23 cellular contexts compared by ENCODE assay signal in genomic region chr5:34731435-34732232, GRCh38.
DNase-seq lines count a peak whose midpoint lies in the region; ATAC-seq, FAIRE-seq and TF ChIP-seq lines count a peak whose summit lies in the region.
"Had no signal": no experiment of that assay in that cellular context is flagged by ENCODE, and none has a peak within 500 bp of the region (broad histone marks: within the 10 kb centered on the region; RNA-seq: fewer than 3 reads in every experiment).

No MANE protein-coding gene starts in this region.

- no peak overlapping the region for H3K4me3 Mint-ChIP-seq in nephron
- H3K4me3 Mint-ChIP-seq: CD8-positive, alpha-beta T cell; T-helper 1 cell treated with Interleukin-12 subunit alpha and Interleukin-12 subunit beta and Interleukin-4 antibody, amounts not matched to agents 30 μg/mL and 1 μg/mL, for 36 hours had no signal

- no peaks in the 10 kb centered on the region for H3K79me2 ChIP-seq in GM12878 (ENCODE audit: control insufficient read depth, insufficient read depth, low read length)

- TF ChIP-seq EP300 in A549 (IDR thresholded peaks at IDR 0.05) (no peak), GM12878 (IDR thresholded peaks at IDR 0.05; ENCODE audit: borderline replicate concordance in 1 of 2, control insufficient read depth in 1 of 2, low read depth in 2 of 2, low read length in 2 of 2) (no peak)

- no peak overlapping the region for H3K4me3 ChIP-seq in A549
- H3K4me3 ChIP-seq in GM12878: no peak overlapping the region
- no peak overlapping the region for H3K4me3 ChIP-seq in kidney (ENCODE audit: low read length in 2 of 2)
- H3K4me3 ChIP-seq: thoracic aorta had no signal

- no peak overlapping the region for H2AFZ ChIP-seq in GM12878 (ENCODE audit: control insufficient read depth, low read depth, low read length)

- in situ Hi-C loops in KBM-7 (cut with MboI; ENCODE audit: low pct_unique_long_range_greater_than_20kb, low sequenced_read_pairs) (no loop called here), GM12878 (cut with MboI) (no loop called here)

- H3K27me3 Mint-ChIP-seq in nephron (ENCODE audit: low read depth): no peaks in the 10 kb centered on the region

- RAD21 ChIA-PET in GM12878 (lab: Charles Lee; ENCODE audit: unreplicated experiment): no interaction called here

- H3K27me3 ChIP-seq in GM12878 (replicated peaks in 1 of 2; ENCODE audit: control insufficient read depth in 2 of 2, insufficient read depth in 2 of 2, low read length in 1 of 2): no peaks in the 10 kb centered on the region
- H3K27me3 ChIP-seq: neutrophil had no signal

- peak overlapping the region; percentile 33 to 79 (median 53) for H3K27ac Mint-ChIP-seq in nephron
- H3K27ac Mint-ChIP-seq: CD8-positive, alpha-beta T cell; T-helper 1 cell treated with Interleukin-12 subunit alpha and Interleukin-12 subunit beta and Interleukin-4 antibody, amounts not matched to agents 30 μg/mL and 1 μg/mL, for 36 hours had no signal

- POLR2A ChIA-PET in A549 (lab: Yijun Ruan, JAX): interaction anchor here (0.7 kb wide), 2 partner anchors 46 to 92 kb away, joined by 3 to 6 read pairs; no protein-coding TSS in a partner anchor
- POLR2A ChIA-PET in GM12878 (lab: Charles Lee): no interaction called here

- WGBS in A549 (ENCODE audit: missing lambda C conversion rate): 48% methylated on average over 6 of the region's 6 CpGs
- WGBS in GM12878 (ENCODE audit: insufficient coverage, insufficient replicate concordance, low lambda C conversion rate, missing lambda C conversion rate): 14% methylated on average over 6 of the region's 6 CpGs

- ATAC-seq in A549 (peak; percentile 24 to 46; a peak in 4 of 6 replicates), GM12878 (no peak), GM21717 (IDR thresholded peaks at IDR 0.05; ENCODE audit: unreplicated experiment) (no peak)
- ATAC-seq: CD8-positive, alpha-beta T cell; stimulated activated naive CD8-positive, alpha-beta T cell treated with anti-CD3 and anti-CD28 coated beads, Interleukin-15, Interleukin-2, amounts not matched to agents 100 U/mL and 50 U/mL, for 24 hours had no signal

- CTCF ChIA-PET in A549 (lab: Yijun Ruan, JAX): interaction anchor here (0.8 kb wide), 1 partner anchor 132 kb away, joined by 3 read pairs; no protein-coding TSS in a partner anchor
- CTCF ChIA-PET in GM12878 (lab: Yijun Ruan, JAX): no interaction called here

- TF ChIP-seq CTCF in A549 (IDR thresholded peaks at IDR 0.05): no peak
- no peak for TF ChIP-seq CTCF in GM12878 (IDR thresholded peaks at IDR 0.05 in 2 of 3, conservative IDR thresholded peaks at IDR 0.05 in 1 of 3; ENCODE audit: control insufficient read depth in 2 of 3, extremely low read depth in 1 of 3, insufficient read depth in 1 of 3, low read depth in 3 of 3, low read length in 3 of 3)
- TF ChIP-seq CTCF in nephron (IDR thresholded peaks at IDR 0.05; ENCODE audit: unreplicated experiment in 3 of 3): no peak
- no peak for TF ChIP-seq CTCF in kidney (IDR thresholded peaks at IDR 0.05; ENCODE audit: borderline replicate concordance, extremely low read depth, insufficient read depth)

- peaks cover 7% of the 10 kb centered on the region; the same call in 2 of the 3 replicates for H3K9me3 ChIP-seq in A549
- no peaks in the 10 kb centered on the region; the same call in 2 of the 3 replicates for H3K9me3 ChIP-seq in GM12878 (replicated peaks; ENCODE audit: control insufficient read depth, insufficient read depth, low read length)
- H3K9me3 ChIP-seq in kidney (ENCODE audit: control insufficient read depth in 1 of 2, low read length in 2 of 2): no peaks in the 10 kb centered on the region
- H3K9me3 ChIP-seq: neutrophil, SK-N-SH, thoracic aorta had no signal

- H3K36me3 ChIP-seq in GM12878 (ENCODE audit: control insufficient read depth in 2 of 2, insufficient read depth in 2 of 2, low read length in 1 of 2) (no peaks in the 10 kb centered on the region), kidney (ENCODE audit: control insufficient read depth in 1 of 2, insufficient read depth in 2 of 2, low read length in 2 of 2) (peaks cover 3 to 4% of the 10 kb centered on the region in 2 donors)
- H3K36me3 ChIP-seq: neutrophil, thoracic aorta had no signal

- intact Hi-C loops in GM12878 (cut with micrococcal nuclease; ENCODE audit: unreplicated experiment) (no loop called here), kidney (cut with DNase I) (no loop called here)

- H3K4me1 ChIP-seq in A549: peaks cover 35% of the 10 kb centered on the region
- H3K4me1 ChIP-seq in GM12878 (ENCODE audit: control insufficient read depth, insufficient read depth, low read length): no peaks in the 10 kb centered on the region
- H3K4me1 ChIP-seq in kidney (ENCODE audit: control insufficient read depth in 1 of 2, insufficient read depth in 1 of 2, low read depth in 1 of 2, low read length in 2 of 2): peaks cover 0 to 2% of the 10 kb centered on the region in 2 donors

- H3K9me3 Mint-ChIP-seq in nephron: peaks cover 13% of the 10 kb centered on the region
- H3K9me3 Mint-ChIP-seq: CD8-positive, alpha-beta T cell had no signal

- no peaks in the 10 kb centered on the region for H4K20me1 ChIP-seq in GM12878 (ENCODE audit: control insufficient read depth, insufficient read depth)

- TF ChIP-seq RAD21 in A549 (conservative IDR thresholded peaks at IDR 0.05 in 1 of 2, IDR thresholded peaks at IDR 0.05 in 1 of 2): no peak
- TF ChIP-seq RAD21 in GM12878 (IDR thresholded peaks at IDR 0.05; ENCODE audit: insufficient read depth, low read depth, low read length): no peak

- no peak overlapping the region for H3K9ac ChIP-seq in GM12878 (ENCODE audit: control insufficient read depth, insufficient read depth, low read length)
- H3K9ac ChIP-seq in kidney (ENCODE audit: low read length in 2 of 2): no peak overlapping the region
- H3K9ac ChIP-seq: SK-N-SH had no signal

- H3K4me1 Mint-ChIP-seq in nephron: peaks cover 19% of the 10 kb centered on the region

- peak overlapping the region; percentile 35 for H3K4me2 ChIP-seq in A549
- H3K4me2 ChIP-seq in GM12878 (ENCODE audit: control insufficient read depth, insufficient read depth): no peak overlapping the region
- H3K4me2 ChIP-seq: SK-N-SH had no signal

- TF ChIP-seq POLR2A in A549 (IDR thresholded peaks at IDR 0.05; ENCODE audit: low read length) (no peak), GM12878 (IDR thresholded peaks at IDR 0.05; ENCODE audit: low read depth, low read length) (no peak)

- SMC1A ChIA-PET in GM12878 (lab: Charles Lee; ENCODE audit: uncharacterized antibody, unreplicated experiment): no interaction called here

- H3K27ac ChIP-seq in A549 (peak overlapping the region in 1 of 2 experiments; percentile 50; a peak in 2 of 6 replicates), GM12878 (ENCODE audit: control insufficient read depth, insufficient read depth) (no peak overlapping the region), kidney (ENCODE audit: low read depth in 2 of 2, low read length in 2 of 2) (no peak overlapping the region)
- H3K27ac ChIP-seq: neutrophil, thoracic aorta had no signal

- H3K36me3 Mint-ChIP-seq in nephron (ENCODE audit: low read depth): peaks cover 35% of the 10 kb centered on the region
- H3K36me3 Mint-ChIP-seq: CD8-positive, alpha-beta T cell had no signal

- FAIRE-seq in A549 (lab: Jason Lieb, UNC) (no peak), GM12878 (lab: Jason Lieb, UNC) (no peak), kidney (lab: Jason Lieb, UNC) (no peak)
- FAIRE-seq: H54 had no signal

- DNase-seq in A549 (ENCODE audit: low read depth in 1 of 2, low spot score in 1 of 2) (no peak), KBM-7 (peak; percentile 7), GM12878 (ENCODE audit: low read depth, low spot score) (no peak), midbrain (lab: John Stamatoyannopoulos, UW) (no peak), kidney (no peak), NCI-H2227 treated with DMSO at 0.1 percent for 48 hours (lab: John Stamatoyannopoulos, UW) (no peak)
- DNase-seq: activated CD4-positive, alpha-beta T cell treated with anti-CD3 and anti-CD28 coated beads for 4 hours; activated CD8-positive, alpha-beta memory T cell treated with anti-CD3 and anti-CD28 coated beads for 24 hours; activated gamma-delta T cell treated with Interleukin-2 at 50 U/mL for 16 hours; activated T-cell treated with anti-CD3 and anti-CD28 coated beads, Interleukin-2, amount 50 U/mL, for 1 hour; AML-193; CD8-positive, alpha-beta T cell; head of caudate nucleus; Karpas-422; NCI-H146; SK-N-SH; stimulated activated naive CD8-positive, alpha-beta T cell treated with anti-CD3 and anti-CD28 coated beads, Interleukin-15, Interleukin-2, amounts not matched to agents 100 U/mL and 50 U/mL, for 24 hours had no signal

- BruUV-seq in GM12878 (replicated peaks; lab: Mats Ljungman, UMichigan): no TSS peak

TF ChIP-seq in A549, 52 proteins besides CTCF, POLR2A, EP300 and RAD21 (continues in another document):
- no peak for TF ChIP-seq NPAS2 (CRISPR knock-in tag; IDR thresholded peaks at IDR 0.05; ENCODE audit: borderline replicate concordance)
- no peak for TF ChIP-seq HEYL (CRISPR knock-in tag; IDR thresholded peaks at IDR 0.05)
- TF ChIP-seq POLR2AphosphoS2 (conservative IDR thresholded peaks at IDR 0.05; ENCODE audit: low read length): no peak
- no peak for TF ChIP-seq ZSCAN20 (CRISPR knock-in tag; IDR thresholded peaks at IDR 0.05)
- TF ChIP-seq KDM5A (IDR thresholded peaks at IDR 0.05): no peak
- TF ChIP-seq ZC3H11A (IDR thresholded peaks at IDR 0.05): no peak
- TF ChIP-seq CHD4 (IDR thresholded peaks at IDR 0.05; ENCODE audit: borderline replicate concordance): no peak
- TF ChIP-seq CHD2 (IDR thresholded peaks at IDR 0.05; ENCODE audit: low read length, partially characterized antibody): no peak
- no peak for TF ChIP-seq RCOR1 (IDR thresholded peaks at IDR 0.05; ENCODE audit: low read depth, low read length)
- no peak for TF ChIP-seq CEBPB (IDR thresholded peaks at IDR 0.05)
- no peak for TF ChIP-seq FOSB (CRISPR knock-in tag; IDR thresholded peaks at IDR 0.05)
- no peak for TF ChIP-seq HOXA7 (CRISPR knock-in tag; IDR thresholded peaks at IDR 0.05)

TF ChIP-seq in GM12878, 131 proteins besides CTCF, POLR2A, EP300 and RAD21 (continues in another document):
- TF ChIP-seq ESRRA (IDR thresholded peaks at IDR 0.05; ENCODE audit: low read length): no peak
- TF ChIP-seq SPI1 (IDR thresholded peaks at IDR 0.05; ENCODE audit: borderline replicate concordance, insufficient read depth, low read depth, low read length): peak; percentile 56
- TF ChIP-seq HDGF (IDR thresholded peaks at IDR 0.05): no peak
- no peak for TF ChIP-seq SREBF1 (IDR thresholded peaks at IDR 0.05; ENCODE audit: low read length)
- TF ChIP-seq ATF2 (IDR thresholded peaks at IDR 0.05; ENCODE audit: low read length): no peak

Comparison
In these comparisons a context has a peak if more than half of its experiments do, and no peak if none do; other contexts are left out.
1. ATAC-seq: peak in A549 (2 of 2); none in GM12878 (single experiment) and GM21717 (single experiment).